Comparison of ENCODE assay signal across 8 cellular contexts in genomic region chr6:12289655-12290489, GRCh38. TPM values are rescaled to one million over a fixed set of nuclear protein-coding genes. Genes with fewer than 3 reads are reported as not detected.
DNase-seq lines count a peak whose midpoint lies in the region; ATAC-seq, FAIRE-seq and TF ChIP-seq lines count a peak whose summit lies in the region.

Gene EDN1, plus strand, starts transcription at chr6:12290361. Its CDS starts 269 bp downstream, at chr6:12290630.

- H3K36me3 ChIP-seq in upper lobe of right lung, result no peaks in the 10 kb centered on the region

- peaks cover 27% of the 10 kb centered on the region for H3K27me3 Mint-ChIP-seq in activated naive CD4-positive, alpha-beta T cell treated with anti-CD3 and anti-CD28 coated beads, Interleukin-2, amount 50 U/mL, for 24 hours
- H3K27me3 Mint-ChIP-seq in osteocyte (ENCODE audit: unreplicated experiment), result no peaks in the 10 kb centered on the region

- intact Hi-C loops in Right ventricle myocardium inferior (cut with DNase I), result loop anchor here (1.0 to 5.0 kb wide), 3 partner anchors 313 to 703 kb away; no protein-coding TSS in a partner anchor
- intact Hi-C loops in upper lobe of right lung (cut with DNase I), result loop anchor here (10.0 kb wide), 1 partner anchor 315 kb away; no protein-coding TSS in a partner anchor

- H3K9me3 Mint-ChIP-seq in activated naive CD4-positive, alpha-beta T cell treated with anti-CD3 and anti-CD28 coated beads, Interleukin-2, amount 50 U/mL, for 24 hours, result no peaks in the 10 kb centered on the region
- no peaks in the 10 kb centered on the region for H3K9me3 Mint-ChIP-seq in osteocyte (ENCODE audit: unreplicated experiment)

- POLR2A ChIA-PET in RWPE1 (lab: Yijun Ruan, JAX; ENCODE audit: low non-redundant PET), result interaction anchor here (0.7 kb wide), 1 partner anchor 35 kb away, joined by 3 read pairs; no protein-coding TSS in a partner anchor

- peaks cover 2% of the 10 kb centered on the region for H3K36me3 Mint-ChIP-seq in activated naive CD4-positive, alpha-beta T cell treated with anti-CD3 and anti-CD28 coated beads, Interleukin-2, amount 50 U/mL, for 24 hours
- peaks cover 7% of the 10 kb centered on the region for H3K36me3 Mint-ChIP-seq in osteocyte (ENCODE audit: unreplicated experiment)

- CTCF ChIA-PET in RWPE1 (lab: Yijun Ruan, JAX), result interaction anchor here (0.5 to 2.2 kb wide), 23 partner anchors 8 to 634 kb away, joined by 3 to 14 read pairs (median 3); no protein-coding TSS in a partner anchor

- peak within 1 kb of the TSS; percentile 91 for H3K27ac ChIP-seq in RWPE1
- peak within 1 kb of the TSS; percentile 77 for H3K27ac ChIP-seq in upper lobe of right lung

- H3K27ac Mint-ChIP-seq in activated naive CD4-positive, alpha-beta T cell treated with anti-CD3 and anti-CD28 coated beads, Interleukin-2, amount 50 U/mL, for 24 hours, result no peak within 1 kb of the TSS
- peak within 1 kb of the TSS; percentile 86 for H3K27ac Mint-ChIP-seq in osteocyte (ENCODE audit: unreplicated experiment)

- H3K4me1 ChIP-seq in upper lobe of right lung, result peaks cover 3% of the 10 kb centered on the region

- H3K4me3 Mint-ChIP-seq in activated naive CD4-positive, alpha-beta T cell treated with anti-CD3 and anti-CD28 coated beads, Interleukin-2, amount 50 U/mL, for 24 hours, result peak within 1 kb of the TSS; percentile 95
- H3K4me3 Mint-ChIP-seq in osteocyte (ENCODE audit: unreplicated experiment), result peak within 1 kb of the TSS; percentile 86

- DNase-seq in D721Med (ENCODE audit: insufficient read length, low spot score) (no peak), RWPE1 (ENCODE audit: low spot score) (peak; percentile 76), Right ventricle myocardium inferior (ENCODE audit: missing footprints) (peak; percentile 87), osteocyte (ENCODE audit: extremely low spot score, unreplicated experiment) (peak; percentile 91), upper lobe of right lung (peak; percentile 91)

- H3K27me3 ChIP-seq in upper lobe of right lung, result no peaks in the 10 kb centered on the region

- TF ChIP-seq CTCF in D721Med (IDR thresholded peaks at IDR 0.05; ENCODE audit: insufficient read depth, missing control alignments) (peak; percentile 20), RWPE1 (conservative IDR thresholded peaks at IDR 0.05; ENCODE audit: low read depth) (peak; percentile 47), osteocyte (IDR thresholded peaks at IDR 0.05) (peak; percentile 61), upper lobe of right lung (IDR thresholded peaks at IDR 0.05) (peak; percentile 57)

- FAIRE-seq in D721Med (lab: Jason Lieb, UNC), result no peak

- peak within 1 kb of the TSS; percentile 53 for H3K4me3 ChIP-seq in upper lobe of right lung

- ATAC-seq in GM19455 (IDR thresholded peaks at IDR 0.05; ENCODE audit: unreplicated experiment) (peak; percentile 92), HG03571 (IDR thresholded peaks at IDR 0.05; ENCODE audit: unreplicated experiment) (peak; percentile 84), Right ventricle myocardium inferior (peak; percentile 75), upper lobe of right lung (peak; percentile 83)

- H3K9me3 ChIP-seq in upper lobe of right lung, result no peaks in the 10 kb centered on the region

- H3K4me1 Mint-ChIP-seq in activated naive CD4-positive, alpha-beta T cell treated with anti-CD3 and anti-CD28 coated beads, Interleukin-2, amount 50 U/mL, for 24 hours, result peaks cover 24% of the 10 kb centered on the region
- peaks cover 53% of the 10 kb centered on the region for H3K4me1 Mint-ChIP-seq in osteocyte (ENCODE audit: unreplicated experiment)

RNA-seq across cellular contexts. Expression of gene EDN1, which starts in this region (rescaled TPM):
- 2.9 TPM for total RNA-seq in Right ventricle myocardium inferior
- 10.9 and 13.2 TPM in 2 replicates for total RNA-seq in osteocyte
- total RNA-seq in upper lobe of right lung, result 18.8 TPM
